ENCODE assay signal across 2 cellular contexts in the genomic region with DNA sequence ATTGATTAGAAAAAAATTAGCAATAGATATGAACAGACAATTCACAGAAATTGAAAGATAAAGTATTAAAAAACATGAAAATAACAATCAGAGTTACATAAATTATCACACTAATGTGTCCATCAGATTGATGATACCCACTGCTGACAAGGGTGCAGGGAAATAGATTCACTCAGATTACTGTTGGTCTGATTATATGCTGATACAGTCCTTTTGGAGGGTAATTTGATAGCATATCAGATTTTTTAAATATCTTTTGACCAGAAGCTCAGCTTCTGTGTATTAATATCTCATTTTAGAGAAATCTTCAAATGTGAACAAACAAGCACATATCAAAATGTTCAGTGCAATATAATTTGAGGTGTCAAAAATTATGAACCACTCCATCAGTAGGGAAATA.
A peak's percentile ranks its signal among the peaks of the same experiment; 100 is the strongest.
TF ChIP-seq lines count a peak whose summit lies in the region.

No MANE protein-coding gene starts in this region.

TF ChIP-seq in IMR-90, 13 proteins besides CTCF, POLR2A, EP300 and RAD21 (continued from another document):
- TF ChIP-seq, protein P1, sequence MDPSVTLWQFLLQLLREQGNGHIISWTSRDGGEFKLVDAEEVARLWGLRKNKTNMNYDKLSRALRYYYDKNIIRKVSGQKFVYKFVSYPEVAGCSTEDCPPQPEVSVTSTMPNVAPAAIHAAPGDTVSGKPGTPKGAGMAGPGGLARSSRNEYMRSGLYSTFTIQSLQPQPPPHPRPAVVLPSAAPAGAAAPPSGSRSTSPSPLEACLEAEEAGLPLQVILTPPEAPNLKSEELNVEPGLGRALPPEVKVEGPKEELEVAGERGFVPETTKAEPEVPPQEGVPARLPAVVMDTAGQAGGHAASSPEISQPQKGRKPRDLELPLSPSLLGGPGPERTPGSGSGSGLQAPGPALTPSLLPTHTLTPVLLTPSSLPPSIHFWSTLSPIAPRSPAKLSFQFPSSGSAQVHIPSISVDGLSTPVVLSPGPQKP (IDR thresholded peaks at IDR 0.05; ENCODE audit: borderline replicate concordance, low read depth, low read length): no peak
- TF ChIP-seq NFE2L2 (IDR thresholded peaks at IDR 0.05; ENCODE audit: low read depth, low read length) (no peak), SMC3 (IDR thresholded peaks at IDR 0.05; ENCODE audit: low read depth, low read length) (no peak), FOS (IDR thresholded peaks at IDR 0.05; ENCODE audit: low read depth, low read length) (no peak), CHD1 (IDR thresholded peaks at IDR 0.05; ENCODE audit: low read depth, low read length) (no peak)

TF ChIP-seq in K562, 482 proteins besides CTCF, POLR2A, EP300 and RAD21 (continued from another document):
- TF ChIP-seq ZNF395 (CRISPR knock-in tag; IDR thresholded peaks at IDR 0.05): no peak
- peak; percentile 17; the same call in 1 of the 2 replicates for TF ChIP-seq C11orf30 (IDR thresholded peaks at IDR 0.05; ENCODE audit: low read depth)
- no peak for TF ChIP-seq KLF1 (tag; IDR thresholded peaks at IDR 0.05)
- TF ChIP-seq ZNF561 (CRISPR knock-in tag; conservative IDR thresholded peaks at IDR 0.05): no peak
- TF ChIP-seq MAFF (IDR thresholded peaks at IDR 0.05; ENCODE audit: low read length): 0 out of 2 replicates have a peak, but pooled peaks have one; percentile 11
- no peak for TF ChIP-seq GABPA (tag; conservative IDR thresholded peaks at IDR 0.05; ENCODE audit: low read depth)
- TF ChIP-seq, protein P2, sequence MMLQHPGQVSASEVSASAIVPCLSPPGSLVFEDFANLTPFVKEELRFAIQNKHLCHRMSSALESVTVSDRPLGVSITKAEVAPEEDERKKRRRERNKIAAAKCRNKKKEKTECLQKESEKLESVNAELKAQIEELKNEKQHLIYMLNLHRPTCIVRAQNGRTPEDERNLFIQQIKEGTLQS (IDR thresholded peaks at IDR 0.05): no peak
- TF ChIP-seq, protein P2 (CRISPR knock-in tag; conservative IDR thresholded peaks at IDR 0.05): no peak
- TF ChIP-seq MAFG (tag; conservative IDR thresholded peaks at IDR 0.05): 0 out of 2 replicates have a peak, but pooled peaks have one; percentile 8
- TF ChIP-seq, protein P3, sequence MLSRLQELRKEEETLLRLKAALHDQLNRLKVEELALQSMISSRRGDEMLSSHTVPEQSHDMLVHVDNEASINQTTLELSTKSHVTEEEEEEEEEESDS (CRISPR knock-in tag; IDR thresholded peaks at IDR 0.05): no peak
- TF ChIP-seq ZNF41 (CRISPR knock-in tag; conservative IDR thresholded peaks at IDR 0.05): no peak
